ENCODE assay signal across 8 cellular contexts in genomic region chr3:115469649-115470048, GRCh38.
DNase-seq lines count a peak whose midpoint lies in the region; ATAC-seq, FAIRE-seq and TF ChIP-seq lines count a peak whose summit lies in the region.

No MANE protein-coding gene starts in this region.

- peak overlapping the region; percentile 76 for H3K9ac ChIP-seq in OCI-LY3 (ENCODE audit: low read length)
- no peak overlapping the region for H3K9ac ChIP-seq in kidney (ENCODE audit: low read length in 2 of 2)

- H3K4me1 ChIP-seq in OCI-LY3 (ENCODE audit: low read length), result peaks cover 41% of the 10 kb centered on the region
- no peaks in the 10 kb centered on the region for H3K4me1 ChIP-seq in kidney (ENCODE audit: control insufficient read depth in 1 of 2, insufficient read depth in 1 of 2, low read depth in 1 of 2, low read length in 2 of 2)

- intact Hi-C loops in lower leg skin (cut with DNase I; ENCODE audit: low total_unique reads) (no loop called here), kidney (cut with DNase I) (no loop called here)

- peak; percentile 61 for ATAC-seq in GM21515 (IDR thresholded peaks at IDR 0.05; ENCODE audit: unreplicated experiment)

- FAIRE-seq in kidney (lab: Jason Lieb, UNC), result no peak

- DNase-seq in DMS153 (lab: John Stamatoyannopoulos, UW), result peak; percentile 95
- DNase-seq in LHCN-M2 (ENCODE audit: low read depth), result peak; percentile 1
- no peak for DNase-seq in lower leg skin (ENCODE audit: low spot score in 2 of 2)
- DNase-seq in kidney glomerular epithelial cell (lab: John Stamatoyannopoulos, UW), result no peak
- no peak for DNase-seq in kidney
- no peak for DNase-seq in AG20443 (ENCODE audit: low spot score)

- H3K36me3 ChIP-seq in OCI-LY3 (replicated peaks; ENCODE audit: low read depth, low read length) (peaks cover 3% of the 10 kb centered on the region), kidney (ENCODE audit: control insufficient read depth in 1 of 2, insufficient read depth in 2 of 2, low read length in 2 of 2) (no peaks in the 10 kb centered on the region)

- peak overlapping the region; percentile 81; the same call in 1 of the 2 replicates for H2AFZ ChIP-seq in OCI-LY3 (ENCODE audit: low read depth, low read length)

- 31 to 34% methylated on average over 3 of the region's 3 CpGs for WGBS in lower leg skin, 2 donors

- H3K79me2 ChIP-seq in OCI-LY3 (ENCODE audit: low read length), result no peaks in the 10 kb centered on the region

- TF ChIP-seq POLR2A in lower leg skin (IDR thresholded peaks at IDR 0.05), result no peak

- no peaks in the 10 kb centered on the region for H3K27me3 ChIP-seq in OCI-LY3 (ENCODE audit: low read depth, low read length)

- H3K27ac ChIP-seq in OCI-LY3 (ENCODE audit: low read length), result peak overlapping the region; percentile 97
- H3K27ac ChIP-seq in kidney (ENCODE audit: low read depth in 2 of 2, low read length in 2 of 2), result no peak overlapping the region

- peak overlapping the region; percentile 65 for H3K4me3 ChIP-seq in OCI-LY3 (ENCODE audit: low read length)
- no peak overlapping the region for H3K4me3 ChIP-seq in lower leg skin (ENCODE audit: low read depth, poor library complexity, severe bottlenecking)
- H3K4me3 ChIP-seq in kidney (ENCODE audit: low read length in 2 of 2), result no peak overlapping the region

- H4K20me1 ChIP-seq in OCI-LY3 (ENCODE audit: insufficient read depth, low read length), result no peaks in the 10 kb centered on the region

- H3K9me3 ChIP-seq in OCI-LY3 (ENCODE audit: insufficient read depth, low read length) (no peaks in the 10 kb centered on the region), kidney (ENCODE audit: control insufficient read depth in 1 of 2, low read length in 2 of 2) (no peaks in the 10 kb centered on the region)

- peak overlapping the region; percentile 89 for H3K4me2 ChIP-seq in OCI-LY3 (ENCODE audit: low read length)

- TF ChIP-seq CTCF in OCI-LY3 (IDR thresholded peaks at IDR 0.05; ENCODE audit: low read depth, low read length) (no peak), lower leg skin (IDR thresholded peaks at IDR 0.05) (no peak), kidney (IDR thresholded peaks at IDR 0.05; ENCODE audit: borderline replicate concordance, extremely low read depth, insufficient read depth) (no peak)

Comparison
In these comparisons a context has a peak if more than half of its experiments do, and no peak if none do; other contexts are left out.
1. DNase-seq: peak in DMS153 (single experiment) and LHCN-M2 (single experiment); none in lower leg skin (0 of 2), kidney glomerular epithelial cell (single experiment), kidney (single experiment) and AG20443 (single experiment).